20 cellular contexts compared by ENCODE assay signal in genomic region chr15:89459271-89460038, GRCh38. TPM values are rescaled to one million over a fixed set of nuclear protein-coding genes. Genes with fewer than 3 reads are reported as not detected.
"Had no signal": no experiment of that assay in that cellular context is flagged by ENCODE, and none has a peak within 500 bp of the region (broad histone marks: within the 10 kb centered on the region; RNA-seq: fewer than 3 reads in every experiment).

No MANE protein-coding gene starts in this region.

- H3K27me3 ChIP-seq: gastrocnemius medialis, uterus had no signal

- H3K9me3 Mint-ChIP-seq: activated T-cell treated with anti-CD3 and anti-CD28 coated beads, Interleukin-2, amount 50 U/mL, for 24 hours had no signal

- H3K4me3 Mint-ChIP-seq: activated CD4-positive, alpha-beta T cell treated with anti-CD3 and anti-CD28 coated beads, Interleukin-2, amount 10 ng/mL, durations not matched to agents 7 days and 5 days; activated CD8-positive, alpha-beta T cell treated with anti-CD3 and anti-CD28 coated beads, Interleukin-2, amount 10 ng/mL, durations not matched to agents 7 days and 5 days; activated naive CD8-positive, alpha-beta T cell treated with anti-CD3 and anti-CD28 coated beads, Interleukin-2, amount 10 ng/mL, durations not matched to agents 7 days and 5 days; activated T-cell treated with anti-CD3 and anti-CD28 coated beads, Interleukin-2, amount 50 U/mL, for 24 hours; nephron progenitor cell; T-helper 1 cell treated with Interleukin-12 subunit alpha and Interleukin-12 subunit beta and Interleukin-4 antibody, amounts not matched to agents 30 μg/mL and 1 μg/mL, for 36 hours had no signal

- H3K9me3 ChIP-seq: gastrocnemius medialis, prostate gland, thoracic aorta, uterus had no signal

- H3K4me3 ChIP-seq: gastrocnemius medialis, heart left ventricle, lower lobe of right lung, prostate gland, skin epidermis, thoracic aorta, uterus had no signal

- ATAC-seq: activated CD8-positive, alpha-beta T cell treated with anti-CD3 and anti-CD28 coated beads, Interleukin-2, amount 10 ng/mL, durations not matched to agents 7 days and 5 days; gastrocnemius medialis; heart left ventricle; lower lobe of right lung; right cardiac atrium had no signal

- H3K36me3 Mint-ChIP-seq: activated naive CD8-positive, alpha-beta T cell treated with anti-CD3 and anti-CD28 coated beads, Interleukin-2, amount 10 ng/mL, durations not matched to agents 7 days and 5 days had no signal

- H3K4me1 Mint-ChIP-seq: nephron progenitor cell had no signal

- H3K27ac Mint-ChIP-seq: activated CD4-positive, alpha-beta T cell treated with anti-CD3 and anti-CD28 coated beads, Interleukin-2, amount 10 ng/mL, durations not matched to agents 7 days and 5 days; activated CD8-positive, alpha-beta T cell treated with anti-CD3 and anti-CD28 coated beads, Interleukin-2, amount 10 ng/mL, durations not matched to agents 7 days and 5 days; activated naive CD8-positive, alpha-beta T cell treated with anti-CD3 and anti-CD28 coated beads, Interleukin-2, amount 10 ng/mL, durations not matched to agents 7 days and 5 days; activated T-cell treated with anti-CD3 and anti-CD28 coated beads, Interleukin-2, amount 50 U/mL, for 24 hours; activated T-helper 2 cell treated with anti-CD3 and anti-CD28 coated beads, Interferon-gamma antibody, Interleukin-2, Interleukin-4, amounts not matched to agents 10 μg/mL and 5 μg/mL and 100 μg/mL, durations not matched to agents 14 hours and 24 hours and 36 hours; nephron progenitor cell; T-helper 1 cell treated with Interleukin-12 subunit alpha and Interleukin-12 subunit beta and Interleukin-4 antibody, amounts not matched to agents 30 μg/mL and 1 μg/mL, for 36 hours had no signal

- H3K27ac ChIP-seq: gastrocnemius medialis, heart left ventricle, lower lobe of right lung, prostate gland, skin epidermis, thoracic aorta, uterus had no signal

- DNase-seq: activated CD4-positive, alpha-beta T cell treated with anti-CD3 and anti-CD28 coated beads, Interleukin-2, amount 10 ng/mL, durations not matched to agents 7 days and 5 days; activated CD8-positive, alpha-beta T cell treated with anti-CD3 and anti-CD28 coated beads, Interleukin-2, amount 10 ng/mL, durations not matched to agents 7 days and 5 days; activated naive CD4-positive, alpha-beta T cell treated with Interleukin-2 at 50 U/mL for 16 hours; activated naive CD8-positive, alpha-beta T cell treated with anti-CD3 and anti-CD28 coated beads, Interleukin-2, amount 10 ng/mL, durations not matched to agents 7 days and 5 days; activated T-cell treated with anti-CD3 and anti-CD28 coated beads, Interleukin-2, amount 50 U/mL, for 24 hours; amygdala; central memory CD4-positive, alpha-beta T cell; gastrocnemius medialis; heart left ventricle; kidney glomerular epithelial cell; lower lobe of right lung; nephron progenitor cell; right cardiac atrium; stimulated activated CD4-positive, alpha-beta T cell treated with anti-CD3 and anti-CD28 coated beads, Interleukin-4, amount 100 ng/mL, for 1 hour; uterus had no signal

- H3K4me1 ChIP-seq: gastrocnemius medialis, heart left ventricle, lower lobe of right lung, prostate gland, uterus had no signal

- H3K36me3 ChIP-seq: gastrocnemius medialis, heart left ventricle, lower lobe of right lung, prostate gland, thoracic aorta, uterus had no signal

RNA-seq across cellular contexts. Expression of gene RHCG, which starts 36.9 kb away (rescaled TPM):
- total RNA-seq: activated CD4-positive, alpha-beta T cell treated with anti-CD3 and anti-CD28 coated beads, Interleukin-2, amount 10 ng/mL, durations not matched to agents 7 days and 5 days; activated CD8-positive, alpha-beta T cell treated with anti-CD3 and anti-CD28 coated beads, Interleukin-2, amount 10 ng/mL, durations not matched to agents 7 days and 5 days; activated naive CD8-positive, alpha-beta T cell treated with anti-CD3 and anti-CD28 coated beads, Interleukin-2, amount 10 ng/mL, durations not matched to agents 7 days and 5 days; activated T-helper 2 cell treated with anti-CD3 and anti-CD28 coated beads, Interferon-gamma antibody, Interleukin-2, Interleukin-4, amounts not matched to agents 10 μg/mL and 5 μg/mL and 100 μg/mL, durations not matched to agents 14 hours and 24 hours and 36 hours; gastrocnemius medialis; lower lobe of right lung; thoracic aorta had no signal
